In the genomic region with DNA sequence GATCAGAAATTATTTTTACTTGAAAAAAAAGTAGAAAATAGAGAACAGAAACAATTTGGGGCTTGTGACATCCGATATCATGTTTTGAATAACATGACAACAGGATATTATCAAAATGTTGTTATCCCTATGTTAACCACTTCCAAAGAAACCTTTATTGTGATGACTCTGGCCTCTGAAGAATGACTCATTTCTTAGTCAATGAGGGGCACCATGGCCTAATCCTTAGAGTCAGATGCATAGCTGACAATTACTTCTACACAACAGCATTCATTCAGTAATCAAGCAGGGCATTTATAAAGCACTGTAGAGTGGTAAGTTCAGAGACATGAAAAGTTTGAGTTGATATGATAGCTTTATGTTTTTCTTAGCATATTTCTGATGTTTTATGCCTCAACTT, we compare ENCODE assay signal across 3 cellular contexts.
TF ChIP-seq lines count a peak whose summit lies in the region.

No MANE protein-coding gene starts in this region.

TF ChIP-seq in SK-N-SH treated with all-trans-retinoic acid at 6 μM for 48 hours, 23 proteins besides CTCF, POLR2A, EP300 and RAD21:
- TF ChIP-seq, protein P1, sequence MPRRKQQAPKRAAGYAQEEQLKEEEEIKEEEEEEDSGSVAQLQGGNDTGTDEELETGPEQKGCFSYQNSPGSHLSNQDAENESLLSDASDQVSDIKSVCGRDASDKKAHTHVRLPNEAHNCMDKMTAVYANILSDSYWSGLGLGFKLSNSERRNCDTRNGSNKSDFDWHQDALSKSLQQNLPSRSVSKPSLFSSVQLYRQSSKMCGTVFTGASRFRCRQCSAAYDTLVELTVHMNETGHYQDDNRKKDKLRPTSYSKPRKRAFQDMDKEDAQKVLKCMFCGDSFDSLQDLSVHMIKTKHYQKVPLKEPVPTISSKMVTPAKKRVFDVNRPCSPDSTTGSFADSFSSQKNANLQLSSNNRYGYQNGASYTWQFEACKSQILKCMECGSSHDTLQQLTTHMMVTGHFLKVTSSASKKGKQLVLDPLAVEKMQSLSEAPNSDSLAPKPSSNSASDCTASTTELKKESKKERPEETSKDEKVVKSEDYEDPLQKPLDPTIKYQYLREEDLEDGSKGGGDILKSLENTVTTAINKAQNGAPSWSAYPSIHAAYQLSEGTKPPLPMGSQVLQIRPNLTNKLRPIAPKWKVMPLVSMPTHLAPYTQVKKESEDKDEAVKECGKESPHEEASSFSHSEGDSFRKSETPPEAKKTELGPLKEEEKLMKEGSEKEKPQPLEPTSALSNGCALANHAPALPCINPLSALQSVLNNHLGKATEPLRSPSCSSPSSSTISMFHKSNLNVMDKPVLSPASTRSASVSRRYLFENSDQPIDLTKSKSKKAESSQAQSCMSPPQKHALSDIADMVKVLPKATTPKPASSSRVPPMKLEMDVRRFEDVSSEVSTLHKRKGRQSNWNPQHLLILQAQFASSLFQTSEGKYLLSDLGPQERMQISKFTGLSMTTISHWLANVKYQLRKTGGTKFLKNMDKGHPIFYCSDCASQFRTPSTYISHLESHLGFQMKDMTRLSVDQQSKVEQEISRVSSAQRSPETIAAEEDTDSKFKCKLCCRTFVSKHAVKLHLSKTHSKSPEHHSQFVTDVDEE (CRISPR knock-in tag; IDR thresholded peaks at IDR 0.05) = no peak
- no peak for TF ChIP-seq CSDC2 (CRISPR knock-in tag; IDR thresholded peaks at IDR 0.05)

TF ChIP-seq in SK-N-SH, 30 proteins besides CTCF, POLR2A, EP300 and RAD21:
- no peak for TF ChIP-seq FOXM1 (IDR thresholded peaks at IDR 0.05; ENCODE audit: low read depth)
- TF ChIP-seq RXRA (IDR thresholded peaks at IDR 0.05; ENCODE audit: borderline replicate concordance, low read depth) = no peak
- TF ChIP-seq JUND (IDR thresholded peaks at IDR 0.05) = no peak

TF ChIP-seq in HepG2, 621 proteins besides CTCF, POLR2A, EP300 and RAD21:
- TF ChIP-seq ZKSCAN1 (IDR thresholded peaks at IDR 0.05; ENCODE audit: low read length) (no peak), ARNTL (CRISPR knock-in tag; IDR thresholded peaks at IDR 0.05) (no peak), NONO (IDR thresholded peaks at IDR 0.05) (no peak), NONO (CRISPR knock-in tag; conservative IDR thresholded peaks at IDR 0.05) (no peak), ZNF207 (IDR thresholded peaks at IDR 0.05; ENCODE audit: borderline replicate concordance) (no peak), SSRP1 (CRISPR knock-in tag; IDR thresholded peaks at IDR 0.05) (no peak), KDM3A (CRISPR knock-in tag; IDR thresholded peaks at IDR 0.05; ENCODE audit: low read depth) (no peak)
- TF ChIP-seq, protein P2, sequence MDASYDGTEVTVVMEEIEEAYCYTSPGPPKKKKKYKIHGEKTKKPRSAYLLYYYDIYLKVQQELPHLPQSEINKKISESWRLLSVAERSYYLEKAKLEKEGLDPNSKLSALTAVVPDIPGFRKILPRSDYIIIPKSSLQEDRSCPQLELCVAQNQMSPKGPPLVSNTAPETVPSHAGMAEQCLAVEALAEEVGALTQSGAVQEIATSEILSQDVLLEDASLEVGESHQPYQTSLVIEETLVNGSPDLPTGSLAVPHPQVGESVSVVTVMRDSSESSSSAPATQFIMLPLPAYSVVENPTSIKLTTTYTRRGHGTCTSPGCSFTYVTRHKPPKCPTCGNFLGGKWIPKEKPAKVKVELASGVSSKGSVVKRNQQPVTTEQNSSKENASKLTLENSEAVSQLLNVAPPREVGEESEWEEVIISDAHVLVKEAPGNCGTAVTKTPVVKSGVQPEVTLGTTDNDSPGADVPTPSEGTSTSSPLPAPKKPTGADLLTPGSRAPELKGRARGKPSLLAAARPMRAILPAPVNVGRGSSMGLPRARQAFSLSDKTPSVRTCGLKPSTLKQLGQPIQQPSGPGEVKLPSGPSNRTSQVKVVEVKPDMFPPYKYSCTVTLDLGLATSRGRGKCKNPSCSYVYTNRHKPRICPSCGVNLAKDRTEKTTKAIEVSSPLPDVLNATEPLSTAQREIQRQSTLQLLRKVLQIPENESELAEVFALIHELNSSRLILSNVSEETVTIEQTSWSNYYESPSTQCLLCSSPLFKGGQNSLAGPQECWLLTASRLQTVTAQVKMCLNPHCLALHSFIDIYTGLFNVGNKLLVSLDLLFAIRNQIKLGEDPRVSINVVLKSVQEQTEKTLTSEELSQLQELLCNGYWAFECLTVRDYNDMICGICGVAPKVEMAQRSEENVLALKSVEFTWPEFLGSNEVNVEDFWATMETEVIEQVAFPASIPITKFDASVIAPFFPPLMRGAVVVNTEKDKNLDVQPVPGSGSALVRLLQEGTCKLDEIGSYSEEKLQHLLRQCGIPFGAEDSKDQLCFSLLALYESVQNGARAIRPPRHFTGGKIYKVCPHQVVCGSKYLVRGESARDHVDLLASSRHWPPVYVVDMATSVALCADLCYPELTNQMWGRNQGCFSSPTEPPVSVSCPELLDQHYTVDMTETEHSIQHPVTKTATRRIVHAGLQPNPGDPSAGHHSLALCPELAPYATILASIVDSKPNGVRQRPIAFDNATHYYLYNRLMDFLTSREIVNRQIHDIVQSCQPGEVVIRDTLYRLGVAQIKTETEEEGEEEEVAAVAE (CRISPR knock-in tag; IDR thresholded peaks at IDR 0.05; ENCODE audit: borderline replicate concordance) = no peak
TF ChIP-seq in HepG2: peak in this region for 0.
